Comparison of ENCODE assay signal across 8 cellular contexts in the genomic region with DNA sequence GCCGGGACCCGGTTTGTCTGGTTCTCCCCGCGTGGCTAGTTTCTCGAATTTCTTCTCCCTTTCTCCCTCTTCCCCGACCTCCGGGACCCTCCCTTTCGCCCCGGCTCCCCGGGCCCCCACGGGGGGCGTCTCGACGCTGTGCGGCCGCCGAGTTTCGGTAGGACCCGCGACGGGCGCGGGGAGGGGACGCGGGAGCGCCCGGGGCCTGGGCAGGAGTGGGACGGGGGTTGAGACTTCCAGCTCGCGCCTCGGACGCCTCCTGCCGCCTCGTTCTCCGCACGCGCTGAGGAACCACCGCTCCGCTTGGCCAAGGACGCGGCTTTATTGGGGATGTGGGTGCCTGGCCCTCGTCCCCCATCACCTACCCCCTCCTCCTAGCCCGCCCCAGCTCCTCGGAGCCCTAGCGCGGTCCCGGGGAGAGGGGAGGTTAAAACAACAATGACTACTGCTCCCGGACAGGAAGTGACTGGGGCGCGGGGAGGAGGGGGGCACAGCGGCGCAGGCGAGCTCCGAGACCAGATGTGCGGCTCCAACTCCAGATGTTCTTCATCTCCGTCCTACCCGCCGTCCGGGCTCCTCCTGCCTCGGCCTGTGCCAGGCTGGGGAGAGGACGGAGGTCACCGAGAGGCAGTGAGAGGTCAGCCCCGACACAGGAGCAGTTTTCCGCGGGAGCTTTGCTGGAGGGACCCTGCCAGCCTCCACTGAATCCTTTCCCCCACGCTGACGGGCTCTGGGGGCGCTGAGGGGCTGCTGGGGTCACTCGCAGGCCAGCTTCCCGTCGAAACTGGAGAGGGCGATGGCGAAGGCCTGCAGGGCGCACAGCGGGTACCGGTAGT. TPM values are rescaled to one million over a fixed set of nuclear protein-coding genes. Genes with fewer than 3 reads are reported as not detected.
DNase-seq lines count a peak whose midpoint lies in the region; TF ChIP-seq lines count a peak whose summit lies in the region.

No MANE protein-coding gene starts in this region.

- no peaks in the 10 kb centered on the region for H3K79me2 ChIP-seq in Loucy (ENCODE audit: insufficient read depth, low read length)

- H3K36me3 ChIP-seq in Loucy (ENCODE audit: insufficient read depth, low read length), result no peaks in the 10 kb centered on the region

- peaks cover 4% of the 10 kb centered on the region for H3K27me3 Mint-ChIP-seq in type B pancreatic cell

- H3K9me3 Mint-ChIP-seq in type B pancreatic cell, result no peaks in the 10 kb centered on the region

- H3K4me1 Mint-ChIP-seq in type B pancreatic cell (ENCODE audit: unreplicated experiment), result peaks cover 42% of the 10 kb centered on the region

- peak overlapping the region; percentile 69 for H3K4me2 ChIP-seq in Loucy (ENCODE audit: low read depth, low read length, poor library complexity, severe bottlenecking)

- peak overlapping the region; percentile 92 for H3K27ac ChIP-seq in epithelial cell of prostate

- H3F3A ChIP-seq in Loucy (ENCODE audit: low read depth), result no peaks in the 10 kb centered on the region

- H3K36me3 Mint-ChIP-seq in type B pancreatic cell, result no peaks in the 10 kb centered on the region

- TF ChIP-seq CTCF in Loucy (conservative IDR thresholded peaks at IDR 0.05; ENCODE audit: low read length) (no peak), type B pancreatic cell (conservative IDR thresholded peaks at IDR 0.05) (peak; percentile 14)

- H3K27ac Mint-ChIP-seq in type B pancreatic cell, result peak overlapping the region; percentile 97

- peak overlapping the region; percentile 75 for H3K4me3 ChIP-seq in Loucy (ENCODE audit: low read length, poor library complexity, severe bottlenecking)

- H3K4me1 ChIP-seq in Loucy (ENCODE audit: insufficient read depth, low read length, poor library complexity, severe bottlenecking), result peaks cover 16% of the 10 kb centered on the region

- H3K9me3 ChIP-seq in Loucy (ENCODE audit: insufficient read depth, low read depth, low read length), result no peaks in the 10 kb centered on the region

- H3K27me3 ChIP-seq in Loucy (ENCODE audit: insufficient read depth, low read length, poor library complexity, severe bottlenecking), result peaks cover 10% of the 10 kb centered on the region

- H3K9ac ChIP-seq in Loucy (ENCODE audit: low read depth, low read length, poor library complexity, severe bottlenecking), result no peak overlapping the region

- peak overlapping the region; percentile 69 for H2AFZ ChIP-seq in Loucy (ENCODE audit: low read length)

- H3K9me2 ChIP-seq in Loucy (replicated peaks; ENCODE audit: low read depth, low read length), result no peaks in the 10 kb centered on the region

- no peaks in the 10 kb centered on the region for H4K20me1 ChIP-seq in Loucy (ENCODE audit: insufficient read depth, low read length, poor library complexity, severe bottlenecking)

- DNase-seq in EL (peak; percentile 88), epithelial cell of prostate (ENCODE audit: low read depth, low spot score) (no peak), myocyte (ENCODE audit: low read depth) (peak; percentile 65), type B pancreatic cell (ENCODE audit: extremely low spot score, unreplicated experiment) (no peak), NCI-H2107 (lab: John Stamatoyannopoulos, UW) (no peak), GDM1 (lab: John Stamatoyannopoulos, UW) (no peak)
- DNase-seq in activated CD8-positive, alpha-beta memory T cell treated with anti-CD3 and anti-CD28 coated beads for 24 hours, result peak; percentile 84

- H3K4me3 Mint-ChIP-seq in type B pancreatic cell, result peak overlapping the region; percentile 89

RNA-seq across cellular contexts. Expression of a gene that starts 0.9 kb away (rescaled TPM):
- 25.5 and 33.2 TPM in 2 replicates for total RNA-seq in myocyte
- 51.2 TPM for polyA plus RNA-seq in myocyte (2012)
- total RNA-seq in type B pancreatic cell (ENCODE audit: low replicate concordance), result 49.8 and 109 TPM in 2 replicates

RNA-seq across cellular contexts. Expression of a gene that starts 14.9 kb away (rescaled TPM):
- total RNA-seq in myocyte (0.05 and 0.10 TPM in 2 replicates), type B pancreatic cell (ENCODE audit: low replicate concordance) (0.14 TPM in 1 of 2 replicates, not detected in the other)
- 0.24 TPM for polyA plus RNA-seq in myocyte (2012)

RNA-seq across cellular contexts. Expression of a gene that starts 29.6 kb away (rescaled TPM):
- 794 and 894 TPM in 2 replicates for total RNA-seq in myocyte
- polyA plus RNA-seq in myocyte (2012), result 1,221 TPM
- 1,788 and 1,808 TPM in 2 replicates for total RNA-seq in type B pancreatic cell (ENCODE audit: low replicate concordance)

RNA-seq across cellular contexts. Expression of a gene that starts 45.7 kb away (rescaled TPM):
- 11.8 and 18.3 TPM in 2 replicates for total RNA-seq in myocyte
- 4.1 TPM for polyA plus RNA-seq in myocyte (2012)
- 11.6 and 12.8 TPM in 2 replicates for total RNA-seq in type B pancreatic cell (ENCODE audit: low replicate concordance)

Comparison
In these comparisons a context has a peak if more than half of its experiments do, and no peak if none do; other contexts are left out.
1. DNase-seq: peak in EL (single experiment), activated CD8-positive, alpha-beta memory T cell treated with anti-CD3 and anti-CD28 coated beads for 24 hours (single experiment) and myocyte (single experiment); none in epithelial cell of prostate (single experiment), type B pancreatic cell (single experiment), NCI-H2107 (single experiment) and GDM1 (single experiment).